Comparison of ENCODE assay signal across 8 cellular contexts in genomic region chr16:58198022-58198683, GRCh38. TPM values are rescaled to one million over a fixed set of nuclear protein-coding genes. Genes with fewer than 3 reads are reported as not detected.
DNase-seq lines count a peak whose midpoint lies in the region; ATAC-seq and TF ChIP-seq lines count a peak whose summit lies in the region.

Gene CSNK2A2, minus strand, starts transcription at chr16:58198106. Its CDS starts 370 bp downstream, at chr16:58197736.

- POLR2A ChIA-PET in WTC11 (lab: Charles Lee), result no interaction called here

- DNase-seq in NCI-H1436 (lab: John Stamatoyannopoulos, UW) (peak; percentile 71), NCI-H1436 treated with DMSO at 0.1 percent for 48 hours (lab: John Stamatoyannopoulos, UW) (no peak), NCI-H1694 treated with DMSO at 0.1 percent for 48 hours (lab: John Stamatoyannopoulos, UW) (peak; percentile 32), WTC11 (ENCODE audit: low spot score) (peak; percentile 54), mammary epithelial cell (peak; percentile 59), iPS-NIHi7 (ENCODE audit: extremely low spot score) (peak; percentile 95), spleen (peak; percentile 93)

- CTCF ChIA-PET in WTC11 (lab: Charles Lee), result interaction anchor here (1.6 kb wide), 1 partner anchor 69 kb away, joined by 4 read pairs; no protein-coding TSS in a partner anchor
- CTCF ChIA-PET in mammary epithelial cell (lab: Charles Lee; ENCODE audit: low non-redundant PET), result no interaction called here

- H4K20me1 ChIP-seq in mammary epithelial cell (ENCODE audit: insufficient read depth, low read length), result no peaks in the 10 kb centered on the region

- H2AFZ ChIP-seq in mammary epithelial cell (ENCODE audit: low read depth, low read length), result peak within 1 kb of the TSS; percentile 99

- no TSS peak for BruUV-seq in mammary epithelial cell (replicated peaks; lab: Mats Ljungman, UMichigan)

- H3K27ac ChIP-seq in mammary epithelial cell (ENCODE audit: insufficient read depth, low read depth, low read length) (no peak within 1 kb of the TSS), spleen (peak within 1 kb of the TSS in 3 of 8 donors; percentile 43 to 62 (median 58))

- peak within 1 kb of the TSS; percentile 84 for H3K9ac ChIP-seq in mammary epithelial cell (ENCODE audit: insufficient read depth, low read length)

- H3K4me1 ChIP-seq in mammary epithelial cell (ENCODE audit: insufficient read depth, low read length) (peaks cover 16% of the 10 kb centered on the region), spleen (peaks cover 13 to 51% (median 33%) of the 10 kb centered on the region in 6 donors)

- H3K79me2 ChIP-seq in mammary epithelial cell (ENCODE audit: insufficient read depth, low read length), result peaks cover 44% of the 10 kb centered on the region

- in situ Hi-C loops in mammary epithelial cell (cut with MboI; ENCODE audit: low sequenced_read_pairs in 2 of 2), result no loop called here

- no peaks in the 10 kb centered on the region for H3K27me3 ChIP-seq in mammary epithelial cell (ENCODE audit: insufficient read depth, low read length)
- peaks cover 0 to 5% (median 0%) of the 10 kb centered on the region in 7 donors for H3K27me3 ChIP-seq in spleen (replicated peaks in 1 of 7)

- no peaks in the 10 kb centered on the region for H3K9me3 ChIP-seq in mammary epithelial cell (replicated peaks; ENCODE audit: insufficient read depth, low read length)
- H3K9me3 ChIP-seq in spleen, result no peaks in the 10 kb centered on the region

- H3K36me3 ChIP-seq in mammary epithelial cell (ENCODE audit: insufficient read depth, low read length) (peaks cover 12% of the 10 kb centered on the region), spleen (peaks cover 0 to 33% (median 14%) of the 10 kb centered on the region in 6 donors)

- no peaks in the 10 kb centered on the region for H3K9me3 Mint-ChIP-seq in WTC11

- H3K4me3 ChIP-seq in mammary epithelial cell (replicated peaks in 1 of 3; ENCODE audit: insufficient read depth in 1 of 3, low read depth in 2 of 3, low read length in 3 of 3), result peak within 1 kb of the TSS; percentile 74 to 88 (median 82)
- H3K4me3 ChIP-seq in spleen, result peak within 1 kb of the TSS; percentile 64 to 86 (median 71)

- H3K4me3 Mint-ChIP-seq in WTC11, result peak within 1 kb of the TSS; percentile 84

- H3K4me2 ChIP-seq in mammary epithelial cell (ENCODE audit: insufficient read depth, low read depth, low read length), result peak within 1 kb of the TSS; percentile 98

- dilution Hi-C loops in mammary epithelial cell (cut with HindIII; ENCODE audit: low sequenced_read_pairs), result no loop called here

- ATAC-seq in HG02852 (IDR thresholded peaks at IDR 0.05; ENCODE audit: unreplicated experiment) (peak; percentile 83), WTC11 (peak; percentile 77)

- peaks cover 32% of the 10 kb centered on the region for H3K36me3 Mint-ChIP-seq in WTC11

- peaks cover 20% of the 10 kb centered on the region for H3K27me3 Mint-ChIP-seq in WTC11 (ENCODE audit: low read depth)

- no peak for TF ChIP-seq CTCF in WTC11 (IDR thresholded peaks at IDR 0.05)
- peak; percentile 31 to 50 for TF ChIP-seq CTCF in mammary epithelial cell (conservative IDR thresholded peaks at IDR 0.05 in 1 of 2, IDR thresholded peaks at IDR 0.05 in 1 of 2; ENCODE audit: extremely low read depth in 1 of 2, insufficient read depth in 1 of 2, low read depth in 1 of 2, low read length in 2 of 2)
- TF ChIP-seq CTCF in spleen (IDR thresholded peaks at IDR 0.05 in 8 of 11, conservative IDR thresholded peaks at IDR 0.05 in 3 of 11), result peak in 5 of 11 experiments; percentile 40 to 68 (median 51)

- WGBS in mammary epithelial cell (ENCODE audit: low coverage, missing lambda C conversion rate), result 57% methylated on average over 1 of the region's 52 CpGs
- WGBS in spleen, 5 donors, result 2 to 9% (median 3%) methylated on average over 10 to 52 of the region's 52 CpGs

- peak within 1 kb of the TSS; percentile 84; the same call in 1 of the 2 replicates for H3K27ac Mint-ChIP-seq in WTC11

- no peak for TF ChIP-seq POLR2A in spleen (IDR thresholded peaks at IDR 0.05)

- H3K4me1 Mint-ChIP-seq in WTC11, result peaks cover 20% of the 10 kb centered on the region

- intact Hi-C loops in mammary epithelial cell (cut with micrococcal nuclease), result loop anchor here (2.0 to 5.0 kb wide), 4 partner anchors 39 to 109 kb away; partner anchors contain the start of gene CFAP20
- intact Hi-C loops in spleen (cut with DNase I; ENCODE audit: low total_unique reads), result loop anchor here (10.0 kb wide), 1 partner anchor 73 kb away; the partner anchor contains the start of gene CFAP20

TF ChIP-seq in WTC11, 78 proteins besides CTCF, POLR2A, EP300 and RAD21:
- TF ChIP-seq MAX (CRISPR knock-in tag; IDR thresholded peaks at IDR 0.05) (0 out of 2 replicates have a peak, but pooled peaks have one; percentile 38), SP1 (CRISPR knock-in tag; conservative IDR thresholded peaks at IDR 0.05) (peak; percentile 52), ZNF219 (CRISPR knock-in tag; IDR thresholded peaks at IDR 0.05; ENCODE audit: borderline replicate concordance) (no peak)
TF ChIP-seq in WTC11: peak in this region for 2.

RNA-seq across cellular contexts. Expression of gene CSNK2A2, which starts in this region (rescaled TPM):
- total RNA-seq in WTC11 (2021) (113 to 118 TPM (median 114 TPM) in 3 replicates), mammary epithelial cell (10 to 100 TPM; 29.3 to 79.7 TPM), spleen (10 to 100 TPM; 35.7 to 62.2 (median 52.7) TPM)
- polyA plus RNA-seq in mammary epithelial cell (41.3 TPM), spleen (10 to 100 TPM; 17.7 to 19.8 (median 18.9) TPM)
- polyA minus RNA-seq in mammary epithelial cell, result 127 TPM
